9 cellular contexts compared by ENCODE assay signal in genomic region chr11:12410006-12410728, GRCh38. TPM values are rescaled to one million over a fixed set of nuclear protein-coding genes. Genes with fewer than 3 reads are reported as not detected.
DNase-seq lines count a peak whose midpoint lies in the region; ATAC-seq and TF ChIP-seq lines count a peak whose summit lies in the region.
"Had no signal": no experiment of that assay in that cellular context is flagged by ENCODE, and none has a peak within 500 bp of the region (broad histone marks: within the 10 kb centered on the region; RNA-seq: fewer than 3 reads in every experiment).

No MANE protein-coding gene starts in this region.

- TF ChIP-seq CTCF in fibroblast of villous mesenchyme (IDR thresholded peaks at IDR 0.05; ENCODE audit: insufficient read depth, low read depth, low read length) = peak; percentile 21

- H3K9me2 ChIP-seq in GM23248 (ENCODE audit: insufficient read depth) = no peaks in the 10 kb centered on the region

- H2AFZ ChIP-seq in GM23248 = 0 out of 2 replicates have a peak overlapping the region, but pooled peaks have one; percentile 33

- ATAC-seq in GM19455 (IDR thresholded peaks at IDR 0.05; ENCODE audit: unreplicated experiment) (no peak), HG03439 (IDR thresholded peaks at IDR 0.05; ENCODE audit: unreplicated experiment) (no peak)

- H3K4me3 ChIP-seq in GM23248 = peak overlapping the region; percentile 27
- H3K4me3 ChIP-seq in fibroblast of villous mesenchyme (ENCODE audit: low read depth, low read length) = no peak overlapping the region
- H3K4me3 ChIP-seq in rectal smooth muscle tissue (ENCODE audit: low read length) = no peak overlapping the region

- H3K4me2 ChIP-seq in GM23248 (ENCODE audit: unreplicated experiment) = peak overlapping the region; percentile 64

- no peaks in the 10 kb centered on the region for H4K20me1 ChIP-seq in GM23248 (ENCODE audit: insufficient read depth)

- peaks cover 61% of the 10 kb centered on the region for H3K4me1 ChIP-seq in GM23248 (ENCODE audit: insufficient read depth)
- H3K4me1 ChIP-seq in rectal smooth muscle tissue (ENCODE audit: control insufficient read depth, insufficient read depth, low read length) = peaks cover 73% of the 10 kb centered on the region

- no peaks in the 10 kb centered on the region for H3K27me3 ChIP-seq in GM23248 (replicated peaks; ENCODE audit: insufficient read depth)
- H3K27me3 ChIP-seq in rectal smooth muscle tissue (ENCODE audit: control insufficient read depth, insufficient read depth, low read length) = no peaks in the 10 kb centered on the region

- H3K9me3 ChIP-seq in GM23248 (ENCODE audit: low read depth) = no peaks in the 10 kb centered on the region

- H3K79me2 ChIP-seq in GM23248 (ENCODE audit: insufficient read depth) = peaks cover 92% of the 10 kb centered on the region

- no peaks in the 10 kb centered on the region for H3K36me3 ChIP-seq in GM23248 (ENCODE audit: low read depth)
- H3K36me3 ChIP-seq in rectal smooth muscle tissue (ENCODE audit: control insufficient read depth, insufficient read depth, low read length) = no peaks in the 10 kb centered on the region

- H3F3A ChIP-seq in GM23248 (ENCODE audit: insufficient read depth) = peaks cover 59% of the 10 kb centered on the region

- peak; percentile 66 for DNase-seq in GM23248
- peak; percentile 30 for DNase-seq in RKO (ENCODE audit: low spot score)
- DNase-seq in fibroblast of villous mesenchyme (ENCODE audit: low read depth) = peak; percentile 82
- no peak for DNase-seq in NCI-H2227 (lab: John Stamatoyannopoulos, UW; ENCODE audit: unreplicated experiment)
- no peak for DNase-seq in NK-92 treated with Interleukin-12 subunit alpha and Interleukin-12 subunit beta, amount 100 ng/mL, for 24 hours (lab: John Stamatoyannopoulos, UW)
- DNase-seq: T1000 had no signal

- WGBS in GM23248 (ENCODE audit: low coverage in 1 of 2, low lambda C conversion rate in 2 of 2, missing lambda C conversion rate in 2 of 2), 2 experiments = 14 to 17% methylated on average over 10 of the region's 10 CpGs

- H3K27ac ChIP-seq in GM23248 = peak overlapping the region; percentile 91
- peak overlapping the region; percentile 98 for H3K27ac ChIP-seq in rectal smooth muscle tissue (ENCODE audit: low read depth, low read length)

- H3K9ac ChIP-seq in GM23248 (peak overlapping the region; percentile 80), rectal smooth muscle tissue (ENCODE audit: low read length) (no peak overlapping the region)

- in situ Hi-C loops in GM23248 (cut with MboI) = loop anchor here (10.0 kb wide), 1 partner anchor 265 kb away; the partner anchor contains the start of gene TEAD1

RNA-seq across cellular contexts. Expression of gene PARVA, which starts 32.8 kb away (rescaled TPM):
- 84.0 and 87.9 TPM in 2 replicates for total RNA-seq in GM23248 (2014; rRNA removed; shearing (Covaris generic))
- polyA plus RNA-seq in GM23248 (2016; fragmentation: Nextera tagmentation; extraction: Ambion mirVana) = 121 and 127 TPM in 2 replicates
- total RNA-seq in fibroblast of villous mesenchyme = 72.5 and 76.4 TPM in 2 replicates

Comparison
In these comparisons a context has a peak if more than half of its experiments do, and no peak if none do; other contexts are left out.
1. DNase-seq: peak in GM23248 (single experiment), RKO (single experiment) and fibroblast of villous mesenchyme (single experiment); none in NCI-H2227 (single experiment) and NK-92 treated with Interleukin-12 subunit alpha and Interleukin-12 subunit beta, amount 100 ng/mL, for 24 hours (single experiment).